10 cellular contexts compared by ENCODE assay signal in genomic region chr2:172969171-172969570, GRCh38.
"Had no signal": no experiment of that assay in that cellular context is flagged by ENCODE, and none has a peak within 500 bp of the region (broad histone marks: within the 10 kb centered on the region; RNA-seq: fewer than 3 reads in every experiment).

No MANE protein-coding gene starts in this region.

- DNase-seq: activated CD4-positive, alpha-beta T cell treated with anti-CD3 and anti-CD28 coated beads, Interleukin-2, amount 50 U/mL, for 1 hour; activated effector memory CD4-positive, alpha-beta T cell treated with anti-CD3 and anti-CD28 coated beads, Interleukin-2, amount 50 U/mL, for 16 hours; activated T-cell treated with anti-CD3 and anti-CD28 coated beads, Interleukin-2, amount 50 U/mL, for 4 hours; anterior cingulate cortex; gastrocnemius medialis; retina; substantia nigra had no signal

- H3K4me3 ChIP-seq: gastrocnemius medialis had no signal

- H3K27me3 ChIP-seq: gastrocnemius medialis had no signal

- ATAC-seq: activated naive CD4-positive, alpha-beta T cell treated with anti-CD3 and anti-CD28 coated beads, Interleukin-2, amount 50 U/mL, for 72 hours; activated T-cell treated with anti-CD3 and anti-CD28 coated beads, Interleukin-2, amount 50 U/mL, for 4 hours; gastrocnemius medialis; stimulated activated effector memory CD8-positive, alpha-beta T cell treated with anti-CD3 and anti-CD28 coated beads, Interleukin-12 subunit alpha, Interleukin-12 subunit beta, amount 100 ng/mL, for 72 hours; WTC11 had no signal

- H3K36me3 ChIP-seq: gastrocnemius medialis had no signal

- H3K9me3 ChIP-seq: gastrocnemius medialis had no signal
